Comparison of ENCODE assay signal across 17 cellular contexts in genomic region chr11:33438311-33438710, GRCh38.
DNase-seq lines count a peak whose midpoint lies in the region; TF ChIP-seq lines count a peak whose summit lies in the region.
"Had no signal": no experiment of that assay in that cellular context is flagged by ENCODE, and none has a peak within 500 bp of the region (broad histone marks: within the 10 kb centered on the region; RNA-seq: fewer than 3 reads in every experiment).

No MANE protein-coding gene starts in this region.

- in situ Hi-C loops in G401 (cut with HindIII; ENCODE audit: low sequenced_read_pairs) (no loop called here), ACHN (cut with HindIII; ENCODE audit: low pct_ligation_motif_present, low pct_unique_long_range_greater_than_20kb, low sequenced_read_pairs) (no loop called here)

- intact Hi-C loops in A673 (cut with micrococcal nuclease; ENCODE audit: unreplicated experiment) = no loop called here

- POLR2A ChIA-PET in A673 (lab: Charles Lee; ENCODE audit: low non-redundant PET) = interaction anchor here (0.6 kb wide), 1 partner anchor 12 kb away, joined by 3 read pairs; no protein-coding TSS in a partner anchor

- no peaks in the 10 kb centered on the region for H3K36me3 ChIP-seq in A673 (ENCODE audit: insufficient read depth, low read length, poor library complexity, severe bottlenecking)
- H3K36me3 ChIP-seq: BLaER1, HAP-1 had no signal

- H3K9me3 ChIP-seq in A673 (ENCODE audit: low read depth, low read length, poor library complexity, severe bottlenecking) = peaks cover 15% of the 10 kb centered on the region

- CTCF ChIA-PET in A673 (lab: Charles Lee) = no interaction called here

- DNase-seq in G401 (ENCODE audit: low spot score) = peak; percentile 98
- DNase-seq in cerebellar cortex (ENCODE audit: low spot score) = peak; percentile 96
- DNase-seq in globus pallidus (ENCODE audit: low spot score) = peak; percentile 3
- DNase-seq in pons (ENCODE audit: low spot score) = peak; percentile 11
- no peak for DNase-seq in A673 (ENCODE audit: low spot score)
- DNase-seq in ACHN = no peak
- DNase-seq in NCI-H748 treated with DMSO at 0.1 percent for 48 hours (lab: John Stamatoyannopoulos, UW) = no peak
- DNase-seq: AML-193; Calu3; CD4-positive, alpha-beta memory T cell; DMS 273 treated with DMSO at 0.1 percent for 48 hours; DMS53; DND-41; EL; GM23248 had no signal

- no peaks in the 10 kb centered on the region for H3K27me3 ChIP-seq in A673 (replicated peaks; ENCODE audit: insufficient read depth, low read depth, low read length, poor library complexity)
- H3K27me3 ChIP-seq: BLaER1 had no signal

- no peak for TF ChIP-seq CTCF in A673 (conservative IDR thresholded peaks at IDR 0.05; ENCODE audit: low read depth, low read length)

- no peak overlapping the region for H3K4me3 ChIP-seq in A673 (ENCODE audit: low read depth, low read length, poor library complexity, severe bottlenecking)
- H3K4me3 ChIP-seq: BLaER1, GM23248, HAP-1 had no signal

- BruUV-seq in A673 (replicated peaks; lab: Mats Ljungman, UMichigan) = no TSS peak

- no peaks in the 10 kb centered on the region for H3K4me1 ChIP-seq in A673 (ENCODE audit: insufficient read depth, low read length, poor library complexity, severe bottlenecking)
- H3K4me1 ChIP-seq: BLaER1, HAP-1 had no signal

- H3K27ac ChIP-seq in A673 (ENCODE audit: low read depth, low read length, poor library complexity, severe bottlenecking) = no peak overlapping the region
- H3K27ac ChIP-seq: BLaER1, GM23248 had no signal

Comparison
In these comparisons a context has a peak if more than half of its experiments do, and no peak if none do; other contexts are left out.
1. DNase-seq: peak in G401 (single experiment), cerebellar cortex (single experiment), globus pallidus (single experiment) and pons (single experiment); none in A673 (single experiment), ACHN (single experiment) and NCI-H748 treated with DMSO at 0.1 percent for 48 hours (single experiment).